Comparison of ENCODE assay signal across 9 cellular contexts in genomic region chr1:41282679-41283317, GRCh38. TPM values are rescaled to one million over a fixed set of nuclear protein-coding genes. Genes with fewer than 3 reads are reported as not detected.
DNase-seq lines count a peak whose midpoint lies in the region; ATAC-seq and FAIRE-seq lines count a peak whose summit lies in the region.
"Had no signal": no experiment of that assay in that cellular context is flagged by ENCODE, and none has a peak within 500 bp of the region (broad histone marks: within the 10 kb centered on the region; RNA-seq: fewer than 3 reads in every experiment).

No MANE protein-coding gene starts in this region.

- H3K27me3 ChIP-seq in small intestine (ENCODE audit: control insufficient read depth in 2 of 2, insufficient read depth in 2 of 2, low read length in 2 of 2), result no peaks in the 10 kb centered on the region

- no peaks in the 10 kb centered on the region for H3K4me1 ChIP-seq in small intestine (ENCODE audit: control insufficient read depth in 2 of 2, insufficient read depth in 1 of 2, low read depth in 1 of 2, low read length in 1 of 2)

- H3K9me3 ChIP-seq in small intestine (ENCODE audit: control insufficient read depth, low read depth), result no peaks in the 10 kb centered on the region

- H3K4me1 Mint-ChIP-seq in activated T-cell treated with anti-CD3 and anti-CD28 coated beads, Interleukin-2, amount 50 U/mL, for 4 hours (ENCODE audit: low read depth), result no peaks in the 10 kb centered on the region
- H3K4me1 Mint-ChIP-seq: activated naive CD4-positive, alpha-beta T cell treated with anti-CD3 and anti-CD28 coated beads, Interleukin-2, amount 50 U/mL, for 24 hours had no signal

- no peak for FAIRE-seq in small intestine (lab: Jason Lieb, UNC)

- DNase-seq in SKM-1 treated with dmso at 0.1 percent for 144 hours (lab: John Stamatoyannopoulos, UW; ENCODE audit: unreplicated experiment), result peak; percentile 25
- no peak for DNase-seq in SKM-1 (lab: John Stamatoyannopoulos, UW; ENCODE audit: unreplicated experiment)
- peak; percentile 56 for DNase-seq in NCI-H2171 treated with DMSO at 0.1 percent for 48 hours (lab: John Stamatoyannopoulos, UW)
- peak; percentile 16 for DNase-seq in activated T-cell treated with anti-CD3 and anti-CD28 coated beads, Interleukin-2, amount 50 U/mL, for 4 hours
- DNase-seq in left cardiac atrium, result peak; percentile 38
- peak; percentile 28 for DNase-seq in small intestine
- DNase-seq in pons (ENCODE audit: low spot score), result no peak

- peak; percentile 54 to 71 for ATAC-seq in activated T-cell treated with anti-CD3 and anti-CD28 coated beads, Interleukin-2, amount 50 U/mL, for 4 hours
- ATAC-seq in left cardiac atrium, result peak; percentile 57 to 81
- ATAC-seq in activated CD4-positive, CD25-positive, alpha-beta regulatory T cell treated with anti-CD3 and anti-CD28 coated beads, Interleukin-2, amount 50 U/mL, for 24 hours, result no peak

- H3K9me3 Mint-ChIP-seq in activated T-cell treated with anti-CD3 and anti-CD28 coated beads, Interleukin-2, amount 50 U/mL, for 4 hours, result no peaks in the 10 kb centered on the region
- H3K9me3 Mint-ChIP-seq: activated naive CD4-positive, alpha-beta T cell treated with anti-CD3 and anti-CD28 coated beads, Interleukin-2, amount 50 U/mL, for 24 hours had no signal

- intact Hi-C loops in left cardiac atrium (cut with DNase I), result loop anchor here in 1 of 2 donors (5.0 kb wide), 1 partner anchor 135 kb away; no protein-coding TSS in a partner anchor

- H3K36me3 Mint-ChIP-seq in activated T-cell treated with anti-CD3 and anti-CD28 coated beads, Interleukin-2, amount 50 U/mL, for 4 hours (ENCODE audit: insufficient read depth), result no peaks in the 10 kb centered on the region
- H3K36me3 Mint-ChIP-seq: activated naive CD4-positive, alpha-beta T cell treated with anti-CD3 and anti-CD28 coated beads, Interleukin-2, amount 50 U/mL, for 24 hours had no signal

- H3K4me3 ChIP-seq in small intestine (ENCODE audit: low read depth in 1 of 2, low read length in 2 of 2), result no peak overlapping the region

- H3K4me3 Mint-ChIP-seq in activated T-cell treated with anti-CD3 and anti-CD28 coated beads, Interleukin-2, amount 50 U/mL, for 4 hours, result no peak overlapping the region
- H3K4me3 Mint-ChIP-seq: activated naive CD4-positive, alpha-beta T cell treated with anti-CD3 and anti-CD28 coated beads, Interleukin-2, amount 50 U/mL, for 24 hours had no signal

- H3K36me3 ChIP-seq in small intestine (ENCODE audit: control insufficient read depth in 2 of 2, insufficient read depth in 2 of 2, low read length in 2 of 2), result no peaks in the 10 kb centered on the region

- H3K27me3 Mint-ChIP-seq in activated T-cell treated with anti-CD3 and anti-CD28 coated beads, Interleukin-2, amount 50 U/mL, for 4 hours (ENCODE audit: low read depth), result peaks cover 32% of the 10 kb centered on the region

- 35 to 42% (median 39%) methylated on average over 9 of the region's 9 CpGs for WGBS in small intestine, 3 donors

- H3K27ac ChIP-seq in small intestine (ENCODE audit: low read depth in 1 of 2, low read length in 1 of 2), result no peak overlapping the region

RNA-seq across cellular contexts. Expression of gene SCMH1, which starts 40.7 kb away (rescaled TPM):
- 10 to 100 TPM; 17.1 to 19.8 (median 17.9) TPM for total RNA-seq in activated T-cell treated with anti-CD3 and anti-CD28 coated beads, Interleukin-2, amount 50 U/mL, for 4 hours
- total RNA-seq in left cardiac atrium, result 10 to 100 TPM; 49.5 to 53.6 TPM
- polyA plus RNA-seq in small intestine, result 10 to 100 TPM; 14.5 to 23.2 (median 22.5) TPM

Comparison
In these comparisons a context has a peak if more than half of its experiments do, and no peak if none do; other contexts are left out.
1. DNase-seq: peak in SKM-1 treated with dmso at 0.1 percent for 144 hours (single experiment), NCI-H2171 treated with DMSO at 0.1 percent for 48 hours (single experiment), activated T-cell treated with anti-CD3 and anti-CD28 coated beads, Interleukin-2, amount 50 U/mL, for 4 hours (single experiment), left cardiac atrium (single experiment) and small intestine (single experiment); none in SKM-1 (single experiment) and pons (single experiment).
2. ATAC-seq: peak in activated T-cell treated with anti-CD3 and anti-CD28 coated beads, Interleukin-2, amount 50 U/mL, for 4 hours (2 of 2) and left cardiac atrium (2 of 2); none in activated CD4-positive, CD25-positive, alpha-beta regulatory T cell treated with anti-CD3 and anti-CD28 coated beads, Interleukin-2, amount 50 U/mL, for 24 hours (0 of 2).